Comparison of ENCODE assay signal across 9 cellular contexts in genomic region chr3:171199473-171199829, GRCh38.
"Had no signal": no experiment of that assay in that cellular context is flagged by ENCODE, and none has a peak within 500 bp of the region (broad histone marks: within the 10 kb centered on the region; RNA-seq: fewer than 3 reads in every experiment).

No MANE protein-coding gene starts in this region.

- H3K4me3 Mint-ChIP-seq: activated naive CD8-positive, alpha-beta T cell; activated T-cell treated with anti-CD3 and anti-CD28 coated beads, Interleukin-2, amount 50 U/mL, for 24 hours had no signal

- H3K36me3 ChIP-seq: esophagus muscularis mucosa had no signal

- DNase-seq: activated CD4-positive, alpha-beta T cell treated with anti-CD3 and anti-CD28 coated beads, Interleukin-2, amount 50 U/mL, for 4 hours; activated CD4-positive, CD25-positive, alpha-beta regulatory T cell treated with anti-CD3 and anti-CD28 coated beads, Interleukin-2, amount 50 U/mL, for 72 hours; activated gamma-delta T cell; activated T-cell treated with anti-CD3 and anti-CD28 coated beads, Interleukin-2, amount 50 U/mL, for 24 hours; amygdala; dorsolateral prefrontal cortex had no signal

- H3K27me3 Mint-ChIP-seq: activated naive CD8-positive, alpha-beta T cell; activated T-cell treated with anti-CD3 and anti-CD28 coated beads, Interleukin-2, amount 50 U/mL, for 24 hours had no signal

- H3K4me3 ChIP-seq: dorsolateral prefrontal cortex, esophagus muscularis mucosa had no signal

- H3K27me3 ChIP-seq: dorsolateral prefrontal cortex, esophagus muscularis mucosa had no signal

- FAIRE-seq: urothelium cell line had no signal

- H3K9me3 ChIP-seq: esophagus muscularis mucosa had no signal

- H3K27ac Mint-ChIP-seq: activated naive CD8-positive, alpha-beta T cell; activated T-cell treated with anti-CD3 and anti-CD28 coated beads, Interleukin-2, amount 50 U/mL, for 24 hours had no signal
